In genomic region chr3:51819709-51820406, GRCh38 we compare ENCODE assay signal across 13 cellular contexts. TPM values are rescaled to one million over a fixed set of nuclear protein-coding genes. Genes with fewer than 3 reads are reported as not detected.
DNase-seq lines count a peak whose midpoint lies in the region; ATAC-seq and TF ChIP-seq lines count a peak whose summit lies in the region.
"Had no signal": no experiment of that assay in that cellular context is flagged by ENCODE, and none has a peak within 500 bp of the region (broad histone marks: within the 10 kb centered on the region; RNA-seq: fewer than 3 reads in every experiment).

No MANE protein-coding gene starts in this region.

- H3K4me3 ChIP-seq in NB4 (ENCODE audit: low read depth, low read length), result no peak overlapping the region
- H3K4me3 ChIP-seq: gastrocnemius medialis had no signal

- no peaks in the 10 kb centered on the region for H3K4me1 Mint-ChIP-seq in endothelial cell (ENCODE audit: unreplicated experiment)

- H3K4me3 Mint-ChIP-seq in endothelial cell (ENCODE audit: unreplicated experiment), result no peak overlapping the region
- H3K4me3 Mint-ChIP-seq: naive thymus-derived CD4-positive, alpha-beta T cell had no signal

- peaks cover 2% of the 10 kb centered on the region for H3K27me3 Mint-ChIP-seq in endothelial cell (ENCODE audit: unreplicated experiment)

- peak overlapping the region; percentile 26 for H3K27ac Mint-ChIP-seq in endothelial cell (ENCODE audit: unreplicated experiment)
- H3K27ac Mint-ChIP-seq: naive thymus-derived CD4-positive, alpha-beta T cell had no signal

- no peak for TF ChIP-seq POLR2A in NB4 (IDR thresholded peaks at IDR 0.05; ENCODE audit: extremely low read depth, insufficient read length)

- no peak overlapping the region for H3K27ac ChIP-seq in 22Rv1
- H3K27ac ChIP-seq: gastrocnemius medialis had no signal

- ATAC-seq in GM18517 (IDR thresholded peaks at IDR 0.05; ENCODE audit: unreplicated experiment), result no peak
- ATAC-seq: activated naive CD4-positive, alpha-beta T cell treated with anti-CD3 and anti-CD28 coated beads, Interleukin-2, amount 50 U/mL, for 72 hours; gastrocnemius medialis; naive thymus-derived CD4-positive, alpha-beta T cell had no signal

- TF ChIP-seq CTCF in 22Rv1 (IDR thresholded peaks at IDR 0.05) (peak; percentile 80), NB4 (IDR thresholded peaks at IDR 0.05; ENCODE audit: low read depth, low read length) (peak; percentile 51), endothelial cell (IDR thresholded peaks at IDR 0.05; ENCODE audit: unreplicated experiment) (peak; percentile 58)

- peaks cover 5% of the 10 kb centered on the region for H3K9me3 Mint-ChIP-seq in endothelial cell (ENCODE audit: unreplicated experiment)

- peaks cover 4% of the 10 kb centered on the region for H3K36me3 Mint-ChIP-seq in endothelial cell (ENCODE audit: low read depth, unreplicated experiment)

- DNase-seq in ELR (ENCODE audit: low read depth) (peak; percentile 23), NB4 (ENCODE audit: low read depth) (peak; percentile 46), endothelial cell (ENCODE audit: low spot score) (peak; percentile 43), kidney glomerular epithelial cell (lab: John Stamatoyannopoulos, UW) (no peak), NCI-H1105 (lab: John Stamatoyannopoulos, UW) (no peak), NCI-H1048 (lab: John Stamatoyannopoulos, UW) (no peak)
- DNase-seq: Caco-2; gastrocnemius medialis; naive thymus-derived CD4-positive, alpha-beta T cell; T-helper 9 cell had no signal

RNA-seq across cellular contexts. Expression of gene IQCF6, which starts 40.8 kb away (rescaled TPM):
- total RNA-seq in endothelial cell (ENCODE audit: unreplicated experiment), result not detected
- total RNA-seq: activated naive CD4-positive, alpha-beta T cell treated with anti-CD3 and anti-CD28 coated beads, Interleukin-2, amount 50 U/mL, for 72 hours; Caco-2; gastrocnemius medialis; naive thymus-derived CD4-positive, alpha-beta T cell had no signal

RNA-seq across cellular contexts. Expression of gene IQCF2, which starts 41.6 kb away (rescaled TPM):
- not detected for total RNA-seq in endothelial cell (ENCODE audit: unreplicated experiment)
- total RNA-seq: activated naive CD4-positive, alpha-beta T cell treated with anti-CD3 and anti-CD28 coated beads, Interleukin-2, amount 50 U/mL, for 72 hours; Caco-2; gastrocnemius medialis; naive thymus-derived CD4-positive, alpha-beta T cell had no signal

RNA-seq across cellular contexts. Expression of gene IQCF5, which starts 55.5 kb away (rescaled TPM):
- total RNA-seq in endothelial cell (ENCODE audit: unreplicated experiment), result not detected
- total RNA-seq: activated naive CD4-positive, alpha-beta T cell treated with anti-CD3 and anti-CD28 coated beads, Interleukin-2, amount 50 U/mL, for 72 hours; Caco-2; gastrocnemius medialis; naive thymus-derived CD4-positive, alpha-beta T cell had no signal

Comparison
In these comparisons a context has a peak if more than half of its experiments do, and no peak if none do; other contexts are left out.
1. DNase-seq: peak in ELR (single experiment), NB4 (single experiment) and endothelial cell (single experiment); none in kidney glomerular epithelial cell (single experiment), NCI-H1105 (single experiment) and NCI-H1048 (single experiment).
2. Peak in every context shown above with its lines, with median percentiles within 50 percentile points of each other: CTCF ChIP-seq.